Comparison of ENCODE assay signal across 1 cellular context in the genomic region with DNA sequence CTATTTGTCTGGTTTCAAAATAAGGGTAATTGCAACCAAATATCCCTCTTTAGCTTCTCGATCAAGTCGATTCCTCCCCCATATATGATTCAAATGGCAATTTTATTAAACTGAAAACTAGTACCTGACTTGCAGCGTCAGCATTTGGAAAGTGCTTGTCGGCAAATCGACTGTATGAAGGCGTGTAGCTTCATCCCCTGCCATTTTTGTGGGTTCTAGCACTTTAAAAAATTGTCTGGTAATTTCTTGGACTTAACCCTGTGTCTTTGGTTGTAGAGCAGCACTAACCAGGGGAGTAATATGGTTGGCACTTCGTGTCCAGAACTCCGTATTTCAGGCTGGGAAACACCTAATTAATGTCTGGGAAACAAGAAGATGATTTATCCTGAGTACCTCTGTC.
TF ChIP-seq lines count a peak whose summit lies in the region.

No MANE protein-coding gene starts in this region.

TF ChIP-seq in H1, 55 proteins besides CTCF, POLR2A, EP300 and RAD21 (continued from another document):
- TF ChIP-seq SIX5 (IDR thresholded peaks at IDR 0.05; ENCODE audit: low read depth, low read length), result no peak
- no peak for TF ChIP-seq POU5F1 (IDR thresholded peaks at IDR 0.05; ENCODE audit: low read depth, low read length)
- no peak for TF ChIP-seq CTBP2 (IDR thresholded peaks at IDR 0.05; ENCODE audit: borderline replicate concordance, insufficient read depth, insufficient read length, low read length)
- TF ChIP-seq RFX5 (IDR thresholded peaks at IDR 0.05; ENCODE audit: borderline replicate concordance, low read depth, low read length), result no peak
- TF ChIP-seq, protein P1, sequence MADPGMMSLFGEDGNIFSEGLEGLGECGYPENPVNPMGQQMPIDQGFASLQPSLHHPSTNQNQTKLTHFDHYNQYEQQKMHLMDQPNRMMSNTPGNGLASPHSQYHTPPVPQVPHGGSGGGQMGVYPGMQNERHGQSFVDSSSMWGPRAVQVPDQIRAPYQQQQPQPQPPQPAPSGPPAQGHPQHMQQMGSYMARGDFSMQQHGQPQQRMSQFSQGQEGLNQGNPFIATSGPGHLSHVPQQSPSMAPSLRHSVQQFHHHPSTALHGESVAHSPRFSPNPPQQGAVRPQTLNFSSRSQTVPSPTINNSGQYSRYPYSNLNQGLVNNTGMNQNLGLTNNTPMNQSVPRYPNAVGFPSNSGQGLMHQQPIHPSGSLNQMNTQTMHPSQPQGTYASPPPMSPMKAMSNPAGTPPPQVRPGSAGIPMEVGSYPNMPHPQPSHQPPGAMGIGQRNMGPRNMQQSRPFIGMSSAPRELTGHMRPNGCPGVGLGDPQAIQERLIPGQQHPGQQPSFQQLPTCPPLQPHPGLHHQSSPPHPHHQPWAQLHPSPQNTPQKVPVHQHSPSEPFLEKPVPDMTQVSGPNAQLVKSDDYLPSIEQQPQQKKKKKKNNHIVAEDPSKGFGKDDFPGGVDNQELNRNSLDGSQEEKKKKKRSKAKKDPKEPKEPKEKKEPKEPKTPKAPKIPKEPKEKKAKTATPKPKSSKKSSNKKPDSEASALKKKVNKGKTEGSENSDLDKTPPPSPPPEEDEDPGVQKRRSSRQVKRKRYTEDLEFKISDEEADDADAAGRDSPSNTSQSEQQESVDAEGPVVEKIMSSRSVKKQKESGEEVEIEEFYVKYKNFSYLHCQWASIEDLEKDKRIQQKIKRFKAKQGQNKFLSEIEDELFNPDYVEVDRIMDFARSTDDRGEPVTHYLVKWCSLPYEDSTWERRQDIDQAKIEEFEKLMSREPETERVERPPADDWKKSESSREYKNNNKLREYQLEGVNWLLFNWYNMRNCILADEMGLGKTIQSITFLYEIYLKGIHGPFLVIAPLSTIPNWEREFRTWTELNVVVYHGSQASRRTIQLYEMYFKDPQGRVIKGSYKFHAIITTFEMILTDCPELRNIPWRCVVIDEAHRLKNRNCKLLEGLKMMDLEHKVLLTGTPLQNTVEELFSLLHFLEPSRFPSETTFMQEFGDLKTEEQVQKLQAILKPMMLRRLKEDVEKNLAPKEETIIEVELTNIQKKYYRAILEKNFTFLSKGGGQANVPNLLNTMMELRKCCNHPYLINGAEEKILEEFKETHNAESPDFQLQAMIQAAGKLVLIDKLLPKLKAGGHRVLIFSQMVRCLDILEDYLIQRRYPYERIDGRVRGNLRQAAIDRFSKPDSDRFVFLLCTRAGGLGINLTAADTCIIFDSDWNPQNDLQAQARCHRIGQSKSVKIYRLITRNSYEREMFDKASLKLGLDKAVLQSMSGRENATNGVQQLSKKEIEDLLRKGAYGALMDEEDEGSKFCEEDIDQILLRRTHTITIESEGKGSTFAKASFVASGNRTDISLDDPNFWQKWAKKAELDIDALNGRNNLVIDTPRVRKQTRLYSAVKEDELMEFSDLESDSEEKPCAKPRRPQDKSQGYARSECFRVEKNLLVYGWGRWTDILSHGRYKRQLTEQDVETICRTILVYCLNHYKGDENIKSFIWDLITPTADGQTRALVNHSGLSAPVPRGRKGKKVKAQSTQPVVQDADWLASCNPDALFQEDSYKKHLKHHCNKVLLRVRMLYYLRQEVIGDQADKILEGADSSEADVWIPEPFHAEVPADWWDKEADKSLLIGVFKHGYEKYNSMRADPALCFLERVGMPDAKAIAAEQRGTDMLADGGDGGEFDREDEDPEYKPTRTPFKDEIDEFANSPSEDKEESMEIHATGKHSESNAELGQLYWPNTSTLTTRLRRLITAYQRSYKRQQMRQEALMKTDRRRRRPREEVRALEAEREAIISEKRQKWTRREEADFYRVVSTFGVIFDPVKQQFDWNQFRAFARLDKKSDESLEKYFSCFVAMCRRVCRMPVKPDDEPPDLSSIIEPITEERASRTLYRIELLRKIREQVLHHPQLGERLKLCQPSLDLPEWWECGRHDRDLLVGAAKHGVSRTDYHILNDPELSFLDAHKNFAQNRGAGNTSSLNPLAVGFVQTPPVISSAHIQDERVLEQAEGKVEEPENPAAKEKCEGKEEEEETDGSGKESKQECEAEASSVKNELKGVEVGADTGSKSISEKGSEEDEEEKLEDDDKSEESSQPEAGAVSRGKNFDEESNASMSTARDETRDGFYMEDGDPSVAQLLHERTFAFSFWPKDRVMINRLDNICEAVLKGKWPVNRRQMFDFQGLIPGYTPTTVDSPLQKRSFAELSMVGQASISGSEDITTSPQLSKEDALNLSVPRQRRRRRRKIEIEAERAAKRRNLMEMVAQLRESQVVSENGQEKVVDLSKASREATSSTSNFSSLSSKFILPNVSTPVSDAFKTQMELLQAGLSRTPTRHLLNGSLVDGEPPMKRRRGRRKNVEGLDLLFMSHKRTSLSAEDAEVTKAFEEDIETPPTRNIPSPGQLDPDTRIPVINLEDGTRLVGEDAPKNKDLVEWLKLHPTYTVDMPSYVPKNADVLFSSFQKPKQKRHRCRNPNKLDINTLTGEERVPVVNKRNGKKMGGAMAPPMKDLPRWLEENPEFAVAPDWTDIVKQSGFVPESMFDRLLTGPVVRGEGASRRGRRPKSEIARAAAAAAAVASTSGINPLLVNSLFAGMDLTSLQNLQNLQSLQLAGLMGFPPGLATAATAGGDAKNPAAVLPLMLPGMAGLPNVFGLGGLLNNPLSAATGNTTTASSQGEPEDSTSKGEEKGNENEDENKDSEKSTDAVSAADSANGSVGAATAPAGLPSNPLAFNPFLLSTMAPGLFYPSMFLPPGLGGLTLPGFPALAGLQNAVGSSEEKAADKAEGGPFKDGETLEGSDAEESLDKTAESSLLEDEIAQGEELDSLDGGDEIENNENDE (IDR thresholded peaks at IDR 0.05; ENCODE audit: insufficient replicate concordance, low read length), result no peak
